In the genomic region with DNA sequence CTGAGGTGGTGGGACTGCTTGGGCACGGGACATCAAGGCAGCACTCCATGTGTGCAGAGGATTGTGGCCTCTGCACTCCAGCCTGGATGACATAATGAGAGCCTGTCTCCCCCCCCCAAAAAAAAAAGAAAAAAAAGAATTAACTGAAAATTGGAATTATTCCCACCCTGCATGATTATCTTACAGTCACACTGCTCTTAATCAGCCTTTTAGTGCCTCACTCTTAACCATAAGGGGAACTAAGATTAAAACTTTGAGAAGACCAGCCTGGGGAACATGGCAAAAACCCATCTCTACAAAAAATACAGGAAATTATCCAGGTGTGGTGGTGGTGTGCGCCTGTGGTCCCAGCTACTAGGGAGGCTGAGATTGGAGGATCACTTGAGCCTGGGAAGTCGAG, we compare ENCODE assay signal across 22 cellular contexts.
"Had no signal": no experiment of that assay in that cellular context is flagged by ENCODE, and none has a peak within 500 bp of the region (broad histone marks: within the 10 kb centered on the region; RNA-seq: fewer than 3 reads in every experiment).

No MANE protein-coding gene starts in this region.

- H3K27ac Mint-ChIP-seq: activated CD8-positive, alpha-beta T cell treated with anti-CD3 and anti-CD28 coated beads, Interleukin-2, amount 10 ng/mL, durations not matched to agents 7 days and 5 days; activated naive CD4-positive, alpha-beta T cell treated with anti-CD3 and anti-CD28 coated beads, Interleukin-2, amount 10 ng/mL, durations not matched to agents 7 days and 5 days; activated naive CD8-positive, alpha-beta T cell treated with anti-CD3 and anti-CD28 coated beads for 36 hours; activated T-helper 17 cell treated with anti-CD3 and anti-CD28 coated beads, Interleukin-2, amount 50 U/mL, for 72 hours; T-helper 17 cell had no signal

- DNase-seq: activated CD4-positive, alpha-beta T cell treated with anti-CD3 and anti-CD28 coated beads for 48 hours; activated CD4-positive, alpha-beta T cell treated with anti-CD3 and anti-CD28 coated beads, Interleukin-2, amount 50 U/mL, for 4 hours; activated CD4-positive, CD25-positive, alpha-beta regulatory T cell treated with anti-CD3 and anti-CD28 coated beads, Interleukin-2, amount 50 U/mL, for 72 hours; activated CD8-positive, alpha-beta T cell treated with anti-CD3 and anti-CD28 coated beads, Interleukin-2, amount 10 ng/mL, durations not matched to agents 7 days and 5 days; activated gamma-delta T cell treated with Interleukin-2 at 50 U/mL for 16 hours; activated naive CD4-positive, alpha-beta T cell treated with anti-CD3 and anti-CD28 coated beads, Interleukin-2, amount 10 ng/mL, durations not matched to agents 7 days and 5 days; activated naive CD8-positive, alpha-beta T cell treated with anti-CD3 and anti-CD28 coated beads for 36 hours; activated T-cell treated with anti-CD3 and anti-CD28 coated beads, Interleukin-2, amount 50 U/mL, for 4 hours; brain microvascular endothelial cell; cerebellar nuclear complex; MG63; NCI-H1105 treated with DMSO at 0.1 percent for 48 hours; NCI-H1436 treated with DMSO at 0.1 percent for 48 hours; NCI-H187; NCI-H2081; NCI-H446; NCI-H524; PC-9; SHP77 treated with DMSO at 0.1 percent for 48 hours; T-helper 17 cell; T-helper 9 cell had no signal

- H3K9me3 Mint-ChIP-seq: activated naive CD4-positive, alpha-beta T cell treated with anti-CD3 and anti-CD28 coated beads, Interleukin-2, amount 10 ng/mL, durations not matched to agents 7 days and 5 days; activated T-cell treated with anti-CD3 and anti-CD28 coated beads, Interleukin-2, amount 50 U/mL, for 4 hours; activated T-helper 17 cell treated with anti-CD3 and anti-CD28 coated beads, Interleukin-2, amount 50 U/mL, for 72 hours had no signal

- ATAC-seq: activated CD8-positive, alpha-beta T cell treated with anti-CD3 and anti-CD28 coated beads, Interleukin-2, amount 10 ng/mL, durations not matched to agents 7 days and 5 days; activated T-cell treated with anti-CD3 and anti-CD28 coated beads, Interleukin-2, amount 50 U/mL, for 4 hours; activated T-helper 17 cell treated with anti-CD3 and anti-CD28 coated beads, Interleukin-2, amount 50 U/mL, for 72 hours; T-helper 17 cell had no signal

- H3K27me3 Mint-ChIP-seq: activated naive CD4-positive, alpha-beta T cell treated with anti-CD3 and anti-CD28 coated beads, Interleukin-2, amount 10 ng/mL, durations not matched to agents 7 days and 5 days; activated naive CD8-positive, alpha-beta T cell treated with anti-CD3 and anti-CD28 coated beads for 36 hours; activated T-helper 17 cell treated with anti-CD3 and anti-CD28 coated beads, Interleukin-2, amount 50 U/mL, for 72 hours; T-helper 17 cell had no signal

- H3K4me3 Mint-ChIP-seq: activated CD8-positive, alpha-beta T cell treated with anti-CD3 and anti-CD28 coated beads, Interleukin-2, amount 10 ng/mL, durations not matched to agents 7 days and 5 days; activated naive CD4-positive, alpha-beta T cell treated with anti-CD3 and anti-CD28 coated beads, Interleukin-2, amount 10 ng/mL, durations not matched to agents 7 days and 5 days; activated naive CD8-positive, alpha-beta T cell treated with anti-CD3 and anti-CD28 coated beads for 36 hours; activated T-cell treated with anti-CD3 and anti-CD28 coated beads, Interleukin-2, amount 50 U/mL, for 4 hours; activated T-helper 17 cell treated with anti-CD3 and anti-CD28 coated beads, Interleukin-2, amount 50 U/mL, for 72 hours; T-helper 17 cell had no signal

- H3K36me3 Mint-ChIP-seq: activated naive CD4-positive, alpha-beta T cell treated with anti-CD3 and anti-CD28 coated beads, Interleukin-2, amount 10 ng/mL, durations not matched to agents 7 days and 5 days; activated naive CD8-positive, alpha-beta T cell treated with anti-CD3 and anti-CD28 coated beads for 36 hours had no signal

- H3K4me1 Mint-ChIP-seq: activated naive CD4-positive, alpha-beta T cell treated with anti-CD3 and anti-CD28 coated beads, Interleukin-2, amount 10 ng/mL, durations not matched to agents 7 days and 5 days; activated naive CD8-positive, alpha-beta T cell treated with anti-CD3 and anti-CD28 coated beads for 36 hours; activated T-helper 17 cell treated with anti-CD3 and anti-CD28 coated beads, Interleukin-2, amount 50 U/mL, for 72 hours; T-helper 17 cell had no signal
